In the genomic region with DNA sequence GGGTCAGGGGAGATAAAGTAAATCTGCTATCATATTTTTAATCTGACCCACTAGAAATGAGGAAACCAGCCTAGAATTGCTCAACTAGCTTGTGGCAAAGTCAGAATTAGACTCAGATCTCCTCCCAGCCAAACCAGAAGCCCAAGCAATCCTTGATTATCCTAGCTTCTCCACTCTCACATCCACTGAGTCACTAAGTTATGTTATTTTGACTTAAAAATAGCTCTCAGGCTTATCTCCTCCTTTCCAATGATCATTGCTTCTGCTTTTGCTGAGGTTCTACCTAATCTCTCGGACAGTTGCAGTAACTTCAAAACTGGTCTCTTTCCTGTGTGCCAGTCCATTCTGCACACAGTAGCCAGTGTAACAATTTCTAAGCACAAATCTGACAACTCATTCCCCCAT, we compare ENCODE assay signal across 1 cellular context.
TF ChIP-seq lines count a peak whose summit lies in the region.

No MANE protein-coding gene starts in this region.

TF ChIP-seq in IMR-90, 13 proteins besides CTCF, POLR2A, EP300 and RAD21:
- TF ChIP-seq CEBPB (IDR thresholded peaks at IDR 0.05; ENCODE audit: low read depth, low read length) (peak; percentile 85), SMC3 (IDR thresholded peaks at IDR 0.05; ENCODE audit: low read depth, low read length) (no peak), NFE2L2 (IDR thresholded peaks at IDR 0.05; ENCODE audit: low read depth, low read length) (no peak)
